30 cellular contexts compared by ENCODE assay signal in the genomic region with DNA sequence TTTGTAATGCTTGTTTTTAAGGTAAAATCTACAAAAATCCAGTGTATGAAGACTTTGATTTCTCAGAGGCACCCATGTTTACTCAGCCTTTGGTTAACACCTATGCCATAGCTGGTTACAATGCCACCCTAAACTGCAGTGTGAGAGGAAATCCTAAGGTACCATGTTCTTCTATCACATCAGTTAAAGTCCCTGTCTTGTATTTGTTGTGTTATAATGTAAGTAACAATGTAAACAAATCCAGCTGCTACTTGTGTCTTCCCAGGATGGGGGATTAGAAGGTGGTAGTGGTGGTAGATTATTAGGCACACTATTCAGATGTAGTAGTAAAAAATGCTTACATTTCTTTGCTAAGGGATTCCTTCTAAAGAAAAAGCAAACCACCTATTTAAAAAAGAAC.
"Had no signal": no experiment of that assay in that cellular context is flagged by ENCODE, and none has a peak within 500 bp of the region (broad histone marks: within the 10 kb centered on the region; RNA-seq: fewer than 3 reads in every experiment).

No MANE protein-coding gene starts in this region.

- H3K4me3 Mint-ChIP-seq: activated CD4-positive, alpha-beta memory T cell treated with anti-CD3 and anti-CD28 coated beads for 36 hours; activated CD4-positive, alpha-beta T cell treated with anti-CD3 and anti-CD28 coated beads for 36 hours; activated CD4-positive, alpha-beta T cell treated with anti-CD3 and anti-CD28 coated beads, Interleukin-2, amount 10 ng/mL, durations not matched to agents 24 days and 14 days; activated CD8-positive, alpha-beta memory T cell treated with anti-CD3 and anti-CD28 coated beads, Interleukin-2, amount 10 ng/mL, durations not matched to agents 7 days and 5 days; activated CD8-positive, alpha-beta T cell treated with anti-CD3 and anti-CD28 coated beads, Interleukin-2, amount 10 ng/mL, durations not matched to agents 7 days and 5 days; activated naive CD4-positive, alpha-beta T cell treated with anti-CD3 and anti-CD28 coated beads for 36 hours; activated naive CD4-positive, alpha-beta T cell treated with anti-CD3 and anti-CD28 coated beads, Interleukin-2, amount 50 U/mL, for 24 hours; activated naive CD8-positive, alpha-beta T cell treated with anti-CD3 and anti-CD28 coated beads for 36 hours; activated naive CD8-positive, alpha-beta T cell treated with anti-CD3 and anti-CD28 coated beads, Interleukin-2, amount 50 U/mL, for 24 hours; activated T-helper 1 cell treated with anti-CD3 and anti-CD28 coated beads, Interleukin-12 subunit alpha, Interleukin-12 subunit beta, Interleukin-2, Interleukin-4 antibody, amounts not matched to agents 30 ng/mL and 10 ng/mL and 1 ng/mL, durations not matched to agents 14 hours and 24 hours and 36 hours; endodermal cell had no signal

- ATAC-seq: activated CD4-positive, alpha-beta T cell treated with anti-CD3 and anti-CD28 coated beads for 36 hours; activated CD8-positive, alpha-beta memory T cell treated with anti-CD3 and anti-CD28 coated beads, Interleukin-2, amount 10 ng/mL, durations not matched to agents 7 days and 5 days; activated CD8-positive, alpha-beta T cell treated with anti-CD3 and anti-CD28 coated beads, Interleukin-2, amount 10 ng/mL, durations not matched to agents 7 days and 5 days; activated naive CD8-positive, alpha-beta T cell treated with anti-CD3 and anti-CD28 coated beads, Interleukin-2, amount 50 U/mL, for 24 hours; body of pancreas; esophagus mucosa; heart right ventricle had no signal

- H3K4me1 ChIP-seq: body of pancreas had no signal

- H3K4me3 ChIP-seq: adrenal gland, body of pancreas, cardiac muscle cell, colonic mucosa, heart right ventricle had no signal

- H3K36me3 ChIP-seq: adrenal gland, cardiac muscle cell, colonic mucosa, heart right ventricle had no signal

- H3K27me3 Mint-ChIP-seq: activated CD4-positive, alpha-beta memory T cell treated with anti-CD3 and anti-CD28 coated beads for 36 hours; activated CD4-positive, alpha-beta T cell treated with anti-CD3 and anti-CD28 coated beads for 36 hours; activated naive CD4-positive, alpha-beta T cell treated with anti-CD3 and anti-CD28 coated beads, Interleukin-2, amount 50 U/mL, for 24 hours; activated naive CD8-positive, alpha-beta T cell treated with anti-CD3 and anti-CD28 coated beads for 36 hours; activated naive CD8-positive, alpha-beta T cell treated with anti-CD3 and anti-CD28 coated beads, Interleukin-2, amount 50 U/mL, for 24 hours had no signal

- DNase-seq: activated CD4-positive, alpha-beta memory T cell treated with anti-CD3 and anti-CD28 coated beads for 36 hours; activated CD4-positive, alpha-beta T cell treated with anti-CD3 and anti-CD28 coated beads for 36 hours; activated CD4-positive, alpha-beta T cell treated with anti-CD3 and anti-CD28 coated beads, Interleukin-2, amount 10 ng/mL, durations not matched to agents 24 days and 14 days; activated CD4-positive, CD25-positive, alpha-beta regulatory T cell; activated CD4-positive, CD25-positive, alpha-beta regulatory T cell treated with anti-CD3 and anti-CD28 coated beads, Interleukin-2, amount 50 U/mL, for 72 hours; activated CD8-positive, alpha-beta memory T cell treated with anti-CD3 and anti-CD28 coated beads, Interleukin-2, amount 10 ng/mL, durations not matched to agents 7 days and 5 days; activated CD8-positive, alpha-beta memory T cell treated with anti-CD3 and anti-CD28 coated beads, Interleukin-2, amount 50 U/mL, for 4 hours; activated CD8-positive, alpha-beta T cell treated with anti-CD3 and anti-CD28 coated beads, Interleukin-2, amount 10 ng/mL, durations not matched to agents 7 days and 5 days; activated effector memory CD4-positive, alpha-beta T cell treated with anti-CD3 and anti-CD28 coated beads, Interleukin-2, amount 50 U/mL, for 16 hours; activated naive CD4-positive, alpha-beta T cell treated with anti-CD3 and anti-CD28 coated beads for 36 hours; activated naive CD8-positive, alpha-beta T cell treated with anti-CD3 and anti-CD28 coated beads for 36 hours; activated naive CD8-positive, alpha-beta T cell treated with anti-CD3 and anti-CD28 coated beads, Interleukin-2, amount 50 U/mL, for 24 hours; activated T-cell treated with anti-CD3 and anti-CD28 coated beads, Interleukin-2, amount 50 U/mL, for 1 hour; activated T-cell treated with anti-CD3 and anti-CD28 coated beads, Interleukin-2, amount 50 U/mL, for 48 hours; adrenal gland; amygdala; aorta; body of pancreas; central memory CD4-positive, alpha-beta T cell; cerebellar nuclear complex; colonic mucosa; effector CD8-positive, alpha-beta T cell; endodermal cell; foreskin fibroblast; heart right ventricle had no signal

- H3K27me3 ChIP-seq: adrenal gland, body of pancreas, colonic mucosa, heart right ventricle had no signal

- H3K27ac ChIP-seq: adrenal gland, body of pancreas, cardiac muscle cell, colonic mucosa, heart right ventricle had no signal

- H3K9me3 Mint-ChIP-seq: activated CD4-positive, alpha-beta memory T cell treated with anti-CD3 and anti-CD28 coated beads for 36 hours; activated CD4-positive, alpha-beta T cell treated with anti-CD3 and anti-CD28 coated beads, Interleukin-2, amount 10 ng/mL, durations not matched to agents 24 days and 14 days; activated naive CD4-positive, alpha-beta T cell treated with anti-CD3 and anti-CD28 coated beads for 36 hours; activated naive CD4-positive, alpha-beta T cell treated with anti-CD3 and anti-CD28 coated beads, Interleukin-2, amount 50 U/mL, for 24 hours; activated naive CD8-positive, alpha-beta T cell treated with anti-CD3 and anti-CD28 coated beads for 36 hours; activated naive CD8-positive, alpha-beta T cell treated with anti-CD3 and anti-CD28 coated beads, Interleukin-2, amount 50 U/mL, for 24 hours; activated T-helper 1 cell treated with anti-CD3 and anti-CD28 coated beads, Interleukin-12 subunit alpha, Interleukin-12 subunit beta, Interleukin-2, Interleukin-4 antibody, amounts not matched to agents 30 ng/mL and 10 ng/mL and 1 ng/mL, durations not matched to agents 14 hours and 24 hours and 36 hours; activated T-helper 2 cell treated with anti-CD3 and anti-CD28 coated beads, Interferon-gamma antibody, Interleukin-2, Interleukin-4, amounts not matched to agents 10 μg/mL and 5 μg/mL and 100 μg/mL, durations not matched to agents 14 hours and 24 hours and 36 hours; endodermal cell had no signal

- H3K9me3 ChIP-seq: adrenal gland, body of pancreas, colonic mucosa, heart right ventricle had no signal

- H3K27ac Mint-ChIP-seq: activated CD4-positive, alpha-beta memory T cell treated with anti-CD3 and anti-CD28 coated beads for 36 hours; activated CD4-positive, alpha-beta T cell treated with anti-CD3 and anti-CD28 coated beads for 36 hours; activated CD4-positive, alpha-beta T cell treated with anti-CD3 and anti-CD28 coated beads, Interleukin-2, amount 10 ng/mL, durations not matched to agents 24 days and 14 days; activated CD8-positive, alpha-beta memory T cell treated with anti-CD3 and anti-CD28 coated beads, Interleukin-2, amount 10 ng/mL, durations not matched to agents 7 days and 5 days; activated CD8-positive, alpha-beta T cell treated with anti-CD3 and anti-CD28 coated beads, Interleukin-2, amount 10 ng/mL, durations not matched to agents 7 days and 5 days; activated naive CD4-positive, alpha-beta T cell treated with anti-CD3 and anti-CD28 coated beads for 36 hours; activated naive CD4-positive, alpha-beta T cell treated with anti-CD3 and anti-CD28 coated beads, Interleukin-2, amount 50 U/mL, for 24 hours; activated naive CD8-positive, alpha-beta T cell treated with anti-CD3 and anti-CD28 coated beads for 36 hours; activated naive CD8-positive, alpha-beta T cell treated with anti-CD3 and anti-CD28 coated beads, Interleukin-2, amount 50 U/mL, for 24 hours; activated T-helper 1 cell treated with anti-CD3 and anti-CD28 coated beads, Interleukin-12 subunit alpha, Interleukin-12 subunit beta, Interleukin-2, Interleukin-4 antibody, amounts not matched to agents 30 ng/mL and 10 ng/mL and 1 ng/mL, durations not matched to agents 14 hours and 24 hours and 36 hours; activated T-helper 2 cell treated with anti-CD3 and anti-CD28 coated beads, Interferon-gamma antibody, Interleukin-2, Interleukin-4, amounts not matched to agents 10 μg/mL and 5 μg/mL and 100 μg/mL, durations not matched to agents 14 hours and 24 hours and 36 hours; endodermal cell had no signal

- H3K4me1 Mint-ChIP-seq: activated CD4-positive, alpha-beta T cell treated with anti-CD3 and anti-CD28 coated beads for 36 hours; activated CD4-positive, alpha-beta T cell treated with anti-CD3 and anti-CD28 coated beads, Interleukin-2, amount 10 ng/mL, durations not matched to agents 24 days and 14 days; activated CD8-positive, alpha-beta memory T cell treated with anti-CD3 and anti-CD28 coated beads, Interleukin-2, amount 10 ng/mL, durations not matched to agents 7 days and 5 days; activated naive CD4-positive, alpha-beta T cell treated with anti-CD3 and anti-CD28 coated beads, Interleukin-2, amount 50 U/mL, for 24 hours; activated naive CD8-positive, alpha-beta T cell treated with anti-CD3 and anti-CD28 coated beads for 36 hours; activated naive CD8-positive, alpha-beta T cell treated with anti-CD3 and anti-CD28 coated beads, Interleukin-2, amount 50 U/mL, for 24 hours; endodermal cell had no signal

- H3K36me3 Mint-ChIP-seq: activated CD4-positive, alpha-beta memory T cell treated with anti-CD3 and anti-CD28 coated beads for 36 hours; activated CD8-positive, alpha-beta memory T cell treated with anti-CD3 and anti-CD28 coated beads, Interleukin-2, amount 10 ng/mL, durations not matched to agents 7 days and 5 days; activated naive CD4-positive, alpha-beta T cell treated with anti-CD3 and anti-CD28 coated beads, Interleukin-2, amount 50 U/mL, for 24 hours; activated naive CD8-positive, alpha-beta T cell treated with anti-CD3 and anti-CD28 coated beads for 36 hours had no signal
